In genomic region chr7:117111532-117111931, GRCh38 we compare ENCODE assay signal across 6 cellular contexts.
"Had no signal": no experiment of that assay in that cellular context is flagged by ENCODE, and none has a peak within 500 bp of the region (broad histone marks: within the 10 kb centered on the region; RNA-seq: fewer than 3 reads in every experiment).

No MANE protein-coding gene starts in this region.

- ATAC-seq: esophagus mucosa had no signal

- DNase-seq: activated CD4-positive, alpha-beta T cell treated with anti-CD3 and anti-CD28 coated beads for 48 hours; activated naive CD4-positive, alpha-beta T cell treated with Interleukin-2 at 50 U/mL for 16 hours; endodermal cell; stimulated activated CD4-positive, alpha-beta T cell treated with anti-CD3 and anti-CD28 coated beads, Interleukin-12 subunit alpha, Interleukin-12 subunit beta, amount 100 ng/mL, for 4 hours; stimulated activated naive CD4-positive, alpha-beta T cell treated with Interleukin-2 at 50 U/mL for 16 hours had no signal
